In genomic region chr1:164601399-164602141, GRCh38 we compare ENCODE assay signal across 10 cellular contexts. TPM values are rescaled to one million over a fixed set of nuclear protein-coding genes. Genes with fewer than 3 reads are reported as not detected.
DNase-seq lines count a peak whose midpoint lies in the region; ATAC-seq and TF ChIP-seq lines count a peak whose summit lies in the region.
"Had no signal": no experiment of that assay in that cellular context is flagged by ENCODE, and none has a peak within 500 bp of the region (broad histone marks: within the 10 kb centered on the region; RNA-seq: fewer than 3 reads in every experiment).

No MANE protein-coding gene starts in this region.

- peaks cover 59% of the 10 kb centered on the region for H3F3A ChIP-seq in neural progenitor cell (ENCODE audit: low read depth)

- H3K9me3 Mint-ChIP-seq in neural progenitor cell, result no peaks in the 10 kb centered on the region

- peaks cover 64% of the 10 kb centered on the region for H3K4me1 Mint-ChIP-seq in neural progenitor cell

- peak overlapping the region; percentile 8; the same call in 1 of the 2 replicates for H3K4me3 ChIP-seq in AG10803 (ENCODE audit: low read length)
- H3K4me3 ChIP-seq in fibroblast of the aortic adventitia (ENCODE audit: low read depth, low read length), result peak overlapping the region; percentile 9
- no peak overlapping the region for H3K4me3 ChIP-seq in neural progenitor cell
- H3K4me3 ChIP-seq: BLaER1 had no signal

- no peak for ATAC-seq in GM19395 (IDR thresholded peaks at IDR 0.05; ENCODE audit: unreplicated experiment)

- H3K4me1 ChIP-seq in neural progenitor cell, result peaks cover 77% of the 10 kb centered on the region
- H3K4me1 ChIP-seq: BLaER1 had no signal

- H3K4me3 Mint-ChIP-seq in neural progenitor cell, result peak overlapping the region; percentile 30

- no peak overlapping the region for H3K27ac ChIP-seq in neural progenitor cell
- H3K27ac ChIP-seq: BLaER1 had no signal

- peaks cover 20% of the 10 kb centered on the region for H3K36me3 Mint-ChIP-seq in neural progenitor cell

- H3K36me3 ChIP-seq in neural progenitor cell, result peaks cover 7% of the 10 kb centered on the region
- H3K36me3 ChIP-seq: BLaER1 had no signal

- no peak overlapping the region for H2AFZ ChIP-seq in neural progenitor cell (replicated peaks)

- H3K27ac Mint-ChIP-seq in neural progenitor cell, result peak overlapping the region; percentile 9

- DNase-seq in AG10803 (ENCODE audit: low read depth), result no peak
- DNase-seq in NCI-H82 (lab: John Stamatoyannopoulos, UW), result peak; percentile 98
- DNase-seq in fibroblast of the aortic adventitia (ENCODE audit: low read depth), result no peak
- no peak for DNase-seq in neural progenitor cell (ENCODE audit: low spot score)
- DNase-seq in HuH-7 (ENCODE audit: low spot score), result no peak
- no peak for DNase-seq in COR-L47 (lab: John Stamatoyannopoulos, UW)
- DNase-seq in activated naive CD4-positive, alpha-beta T cell (lab: John Stamatoyannopoulos, UW), result no peak
- DNase-seq: NCI-H2171 treated with DMSO at 0.1 percent for 48 hours had no signal

- TF ChIP-seq CTCF in AG10803 (conservative IDR thresholded peaks at IDR 0.05; ENCODE audit: low read length), result no peak
- no peak for TF ChIP-seq CTCF in fibroblast of the aortic adventitia (IDR thresholded peaks at IDR 0.05; ENCODE audit: insufficient read depth, low read length)
- TF ChIP-seq CTCF in neural progenitor cell (IDR thresholded peaks at IDR 0.05), result no peak

- no peaks in the 10 kb centered on the region for H3K9me3 ChIP-seq in neural progenitor cell (ENCODE audit: low read depth)
- H3K9me3 ChIP-seq: BLaER1 had no signal

- H3K9ac ChIP-seq in neural progenitor cell, result no peak overlapping the region
- H3K9ac ChIP-seq: BLaER1 had no signal

- no peaks in the 10 kb centered on the region for H3K27me3 Mint-ChIP-seq in neural progenitor cell (ENCODE audit: insufficient read depth, low read depth)

- H4K20me1 ChIP-seq in neural progenitor cell (ENCODE audit: low read depth), result peaks cover 67% of the 10 kb centered on the region
- H4K20me1 ChIP-seq: BLaER1 had no signal

- H3K27me3 ChIP-seq in neural progenitor cell, result no peaks in the 10 kb centered on the region
- H3K27me3 ChIP-seq: BLaER1 had no signal

- peak overlapping the region; percentile 78 for H3K4me2 ChIP-seq in neural progenitor cell
- H3K4me2 ChIP-seq: BLaER1 had no signal

- peaks cover 93% of the 10 kb centered on the region for H3K79me2 ChIP-seq in neural progenitor cell (ENCODE audit: low read depth)

RNA-seq across cellular contexts. Expression of gene PBX1, which starts 42.6 kb away (rescaled TPM):
- total RNA-seq in fibroblast of the aortic adventitia (ENCODE audit: low replicate concordance) (66.1 and 95.6 TPM in 2 replicates), neural progenitor cell (ENCODE audit: low replicate concordance) (75.0 and 91.1 TPM in 2 replicates)
